8 cellular contexts compared by ENCODE assay signal in genomic region chr5:68240196-68240595, GRCh38. TPM values are rescaled to one million over a fixed set of nuclear protein-coding genes. Genes with fewer than 3 reads are reported as not detected.
DNase-seq lines count a peak whose midpoint lies in the region; ATAC-seq and TF ChIP-seq lines count a peak whose summit lies in the region.

No MANE protein-coding gene starts in this region.

- H3K27ac ChIP-seq in psoas muscle: peak overlapping the region; percentile 53
- no peak overlapping the region for H3K27ac ChIP-seq in RWPE1

- TF ChIP-seq CTCF in psoas muscle (IDR thresholded peaks at IDR 0.05) (no peak), RWPE1 (conservative IDR thresholded peaks at IDR 0.05; ENCODE audit: low read depth) (no peak)

- H3K27me3 Mint-ChIP-seq in activated naive CD4-positive, alpha-beta T cell treated with anti-CD3 and anti-CD28 coated beads, Interleukin-2, amount 10 ng/mL, durations not matched to agents 7 days and 5 days: no peaks in the 10 kb centered on the region
- no peaks in the 10 kb centered on the region for H3K27me3 Mint-ChIP-seq in activated naive CD8-positive, alpha-beta T cell

- H3K36me3 ChIP-seq in psoas muscle (ENCODE audit: insufficient read depth in 1 of 2, low read depth in 1 of 2): peaks cover 0 to 2% of the 10 kb centered on the region in 2 donors

- H3K9me3 ChIP-seq in psoas muscle: no peaks in the 10 kb centered on the region

- peak overlapping the region; percentile 24 for H3K4me3 ChIP-seq in psoas muscle

- CTCF ChIA-PET in activated naive CD4-positive, alpha-beta T cell treated with anti-CD3 and anti-CD28 coated beads, Interleukin-2, amount 10 ng/mL, durations not matched to agents 7 days and 5 days (lab: Charles Lee): interaction anchor here (1.3 kb wide), 1 partner anchor 12 kb away, joined by 3 read pairs; no protein-coding TSS in a partner anchor
- CTCF ChIA-PET in RWPE1 (lab: Yijun Ruan, JAX): no interaction called here

- H3K4me1 Mint-ChIP-seq in activated naive CD4-positive, alpha-beta T cell treated with anti-CD3 and anti-CD28 coated beads, Interleukin-2, amount 10 ng/mL, durations not matched to agents 7 days and 5 days: peaks cover 73% of the 10 kb centered on the region
- H3K4me1 Mint-ChIP-seq in activated naive CD8-positive, alpha-beta T cell (ENCODE audit: low read depth): peaks cover 84% of the 10 kb centered on the region

- peak; percentile 73 for ATAC-seq in HG03378 (IDR thresholded peaks at IDR 0.05; ENCODE audit: unreplicated experiment)
- no peak for ATAC-seq in psoas muscle

- no peak overlapping the region for H3K4me3 Mint-ChIP-seq in activated naive CD4-positive, alpha-beta T cell treated with anti-CD3 and anti-CD28 coated beads, Interleukin-2, amount 10 ng/mL, durations not matched to agents 7 days and 5 days
- peak overlapping the region; percentile 57 for H3K4me3 Mint-ChIP-seq in activated naive CD8-positive, alpha-beta T cell

- no peaks in the 10 kb centered on the region for H3K27me3 ChIP-seq in psoas muscle (ENCODE audit: insufficient read depth in 3 of 3, low read length in 2 of 3)

- H3K36me3 Mint-ChIP-seq in activated naive CD4-positive, alpha-beta T cell treated with anti-CD3 and anti-CD28 coated beads, Interleukin-2, amount 10 ng/mL, durations not matched to agents 7 days and 5 days: peaks cover 23% of the 10 kb centered on the region
- no peaks in the 10 kb centered on the region for H3K36me3 Mint-ChIP-seq in activated naive CD8-positive, alpha-beta T cell

- POLR2A ChIA-PET in RWPE1 (lab: Yijun Ruan, JAX; ENCODE audit: low non-redundant PET): no interaction called here

- peak overlapping the region; percentile 43 for H3K27ac Mint-ChIP-seq in activated naive CD4-positive, alpha-beta T cell treated with anti-CD3 and anti-CD28 coated beads, Interleukin-2, amount 10 ng/mL, durations not matched to agents 7 days and 5 days
- H3K27ac Mint-ChIP-seq in activated naive CD8-positive, alpha-beta T cell: peak overlapping the region; percentile 82

- intact Hi-C loops in psoas muscle (cut with DNase I): no loop called here

- no peaks in the 10 kb centered on the region for H3K9me3 Mint-ChIP-seq in activated naive CD4-positive, alpha-beta T cell treated with anti-CD3 and anti-CD28 coated beads, Interleukin-2, amount 10 ng/mL, durations not matched to agents 7 days and 5 days
- no peaks in the 10 kb centered on the region for H3K9me3 Mint-ChIP-seq in activated naive CD8-positive, alpha-beta T cell (ENCODE audit: low read depth)

- DNase-seq in activated naive CD4-positive, alpha-beta T cell treated with anti-CD3 and anti-CD28 coated beads, Interleukin-2, amount 10 ng/mL, durations not matched to agents 7 days and 5 days: no peak
- no peak for DNase-seq in activated naive CD4-positive, alpha-beta T cell treated with Interleukin-2 at 50 U/mL for 16 hours
- DNase-seq in psoas muscle (no peak), RWPE1 (ENCODE audit: low spot score) (no peak), D341Med (ENCODE audit: low spot score) (no peak), T1000 (lab: John Stamatoyannopoulos, UW) (no peak)

- peaks cover 63% of the 10 kb centered on the region for H3K4me1 ChIP-seq in psoas muscle

RNA-seq across cellular contexts. Expression of gene PIK3R1, which starts 24.6 kb away (rescaled TPM):
- total RNA-seq in psoas muscle: 100 to 1,000 TPM; 102 to 155 (median 140) TPM
- polyA plus RNA-seq in psoas muscle: 10 to 100 TPM; 29.7 to 63.8 (median 30.7) TPM
